ENCODE assay signal across 16 cellular contexts in genomic region chr12:93243382-93243688, GRCh38.
DNase-seq lines count a peak whose midpoint lies in the region; ATAC-seq and TF ChIP-seq lines count a peak whose summit lies in the region.
"Had no signal": no experiment of that assay in that cellular context is flagged by ENCODE, and none has a peak within 500 bp of the region (broad histone marks: within the 10 kb centered on the region; RNA-seq: fewer than 3 reads in every experiment).

No MANE protein-coding gene starts in this region.

- peaks cover 12% of the 10 kb centered on the region for H3K4me1 ChIP-seq in hepatocyte (ENCODE audit: insufficient read depth)
- H3K4me1 ChIP-seq in thymus (ENCODE audit: control insufficient read depth, insufficient read depth, low read length): peaks cover 22% of the 10 kb centered on the region

- H3K36me3 ChIP-seq in hepatocyte (replicated peaks; ENCODE audit: insufficient read depth, low read depth) (no peaks in the 10 kb centered on the region), thymus (ENCODE audit: control insufficient read depth, insufficient read depth) (no peaks in the 10 kb centered on the region)
- H3K36me3 ChIP-seq: adrenal gland had no signal

- 71% methylated on average over 3 of the region's 3 CpGs for whole genome bisulfite sequencing in hepatocyte (ENCODE audit: low lambda C conversion rate, missing lambda C conversion rate)
- 88% methylated on average over 3 of the region's 3 CpGs for WGBS in thymus

- H3K79me2 ChIP-seq in hepatocyte: no peaks in the 10 kb centered on the region

- H3K4me3 Mint-ChIP-seq in T-helper 1 cell treated with Interleukin-12 subunit alpha and Interleukin-12 subunit beta and Interleukin-4 antibody, amounts not matched to agents 30 μg/mL and 1 μg/mL, for 36 hours: no peak overlapping the region
- H3K4me3 Mint-ChIP-seq: effector memory CD8-positive, alpha-beta T cell; natural killer cell had no signal

- H3K9me3 ChIP-seq in hepatocyte (ENCODE audit: low read depth) (no peaks in the 10 kb centered on the region), thymus (ENCODE audit: control insufficient read depth) (no peaks in the 10 kb centered on the region)
- H3K9me3 ChIP-seq: adrenal gland had no signal

- H2AFZ ChIP-seq in hepatocyte: no peak overlapping the region

- H3K27ac ChIP-seq in hepatocyte (peak overlapping the region; percentile 18), thymus (ENCODE audit: low read depth) (peak overlapping the region; percentile 77)

- peak overlapping the region; percentile 5 for H3K27ac Mint-ChIP-seq in T-helper 1 cell treated with Interleukin-12 subunit alpha and Interleukin-12 subunit beta and Interleukin-4 antibody, amounts not matched to agents 30 μg/mL and 1 μg/mL, for 36 hours
- H3K27ac Mint-ChIP-seq: effector memory CD8-positive, alpha-beta T cell had no signal

- no peak for TF ChIP-seq CTCF in hepatocyte (IDR thresholded peaks at IDR 0.05; ENCODE audit: poor library complexity)

- H3K9me2 ChIP-seq in hepatocyte (replicated peaks; ENCODE audit: insufficient read depth): no peaks in the 10 kb centered on the region

- H3K4me1 Mint-ChIP-seq in T-helper 1 cell treated with Interleukin-12 subunit alpha and Interleukin-12 subunit beta and Interleukin-4 antibody, amounts not matched to agents 30 μg/mL and 1 μg/mL, for 36 hours (ENCODE audit: low read depth): peaks cover 41% of the 10 kb centered on the region

- H3K4me3 ChIP-seq in hepatocyte: no peak overlapping the region
- H3K4me3 ChIP-seq in thymus (ENCODE audit: low read length): no peak overlapping the region
- H3K4me3 ChIP-seq: adrenal gland had no signal

- no peaks in the 10 kb centered on the region for H3K27me3 Mint-ChIP-seq in T-helper 1 cell treated with Interleukin-12 subunit alpha and Interleukin-12 subunit beta and Interleukin-4 antibody, amounts not matched to agents 30 μg/mL and 1 μg/mL, for 36 hours (ENCODE audit: low read depth)

- DNase-seq in T-helper 1 cell (no peak), hepatocyte (ENCODE audit: low spot score) (no peak), SKM-1 (lab: John Stamatoyannopoulos, UW; ENCODE audit: unreplicated experiment) (no peak), NCI-H345 (lab: John Stamatoyannopoulos, UW) (no peak), NCI-H1436 treated with DMSO at 0.1 percent for 48 hours (lab: John Stamatoyannopoulos, UW) (no peak)
- DNase-seq: activated CD4-positive, alpha-beta T cell treated with anti-CD3 and anti-CD28 coated beads, Interleukin-2, amount 50 U/mL, for 4 hours; activated T-cell treated with anti-CD3 and anti-CD28 coated beads, Interleukin-2, amount 50 U/mL, for 48 hours; effector memory CD8-positive, alpha-beta T cell; KBM-7; natural killer cell; NCI-H2227 treated with DMSO at 0.1 percent for 48 hours; SIG-M5 had no signal

- H3K4me2 ChIP-seq in hepatocyte: no peak overlapping the region

- H3K9me3 Mint-ChIP-seq in T-helper 1 cell treated with Interleukin-12 subunit alpha and Interleukin-12 subunit beta and Interleukin-4 antibody, amounts not matched to agents 30 μg/mL and 1 μg/mL, for 36 hours: peaks cover 10% of the 10 kb centered on the region
- H3K9me3 Mint-ChIP-seq: effector memory CD8-positive, alpha-beta T cell; natural killer cell had no signal

- peaks cover 3% of the 10 kb centered on the region for H3K36me3 Mint-ChIP-seq in T-helper 1 cell treated with Interleukin-12 subunit alpha and Interleukin-12 subunit beta and Interleukin-4 antibody, amounts not matched to agents 30 μg/mL and 1 μg/mL, for 36 hours (ENCODE audit: low read depth)
- H3K36me3 Mint-ChIP-seq: natural killer cell had no signal

- ATAC-seq in HG03066 (IDR thresholded peaks at IDR 0.05; ENCODE audit: low read depth, unreplicated experiment): peak; percentile 30

- H3K27me3 ChIP-seq in hepatocyte (no peaks in the 10 kb centered on the region), thymus (ENCODE audit: control insufficient read depth, insufficient read depth) (no peaks in the 10 kb centered on the region)
- H3K27me3 ChIP-seq: adrenal gland had no signal

- H4K20me1 ChIP-seq in hepatocyte (ENCODE audit: insufficient read depth, poor library complexity, severe bottlenecking): no peaks in the 10 kb centered on the region
